22 cellular contexts compared by ENCODE assay signal in genomic region chr3:29128004-29128403, GRCh38.
DNase-seq lines count a peak whose midpoint lies in the region; ATAC-seq and TF ChIP-seq lines count a peak whose summit lies in the region.
"Had no signal": no experiment of that assay in that cellular context is flagged by ENCODE, and none has a peak within 500 bp of the region (broad histone marks: within the 10 kb centered on the region; RNA-seq: fewer than 3 reads in every experiment).

No MANE protein-coding gene starts in this region.

- TF ChIP-seq RAD21 in SK-N-SH (IDR thresholded peaks at IDR 0.05; ENCODE audit: low read length): no peak

- H3K4me3 ChIP-seq in SK-N-SH (ENCODE audit: low read depth in 2 of 2, low read length in 1 of 2) (no peak overlapping the region), brain microvascular endothelial cell (ENCODE audit: low read depth, low read length) (no peak overlapping the region), tibial artery (no peak overlapping the region)
- H3K4me3 ChIP-seq: uterus had no signal

- no peak for TF ChIP-seq EP300 in SK-N-SH (IDR thresholded peaks at IDR 0.05; ENCODE audit: borderline replicate concordance in 1 of 2, low read depth in 1 of 2, low read length in 1 of 2)

- no peak for ATAC-seq in SK-N-SH treated with all-trans-retinoic acid at 6 μM for 48 hours
- ATAC-seq: activated CD8-positive, alpha-beta memory T cell treated with anti-CD3 and anti-CD28 coated beads, Interleukin-2, amount 10 ng/mL, durations not matched to agents 7 days and 5 days; activated T-helper 17 cell treated with anti-CD3 and anti-CD28 coated beads, Interleukin-2, amount 50 U/mL, for 72 hours; natural killer cell had no signal

- 76% methylated on average over 2 of the region's 2 CpGs for WGBS in SK-N-SH (ENCODE audit: low lambda C conversion rate)

- H2AFZ ChIP-seq in SK-N-SH (ENCODE audit: low read depth): no peak overlapping the region

- H3K4me1 ChIP-seq in SK-N-SH (ENCODE audit: control insufficient read depth in 1 of 2, insufficient read depth in 2 of 2, low read depth in 1 of 2, low read length in 1 of 2) (no peaks in the 10 kb centered on the region; a peak in 1 of 4 replicates), tibial artery (no peaks in the 10 kb centered on the region)
- H3K4me1 ChIP-seq: uterus had no signal

- H3K9ac ChIP-seq in SK-N-SH: no peak overlapping the region

- H3K9me3 ChIP-seq in SK-N-SH (no peaks in the 10 kb centered on the region), tibial artery (no peaks in the 10 kb centered on the region)
- H3K9me3 ChIP-seq: uterus had no signal

- in situ Hi-C loops in brain microvascular endothelial cell (cut with HindIII; ENCODE audit: low pct_ligation_motif_present, low sequenced_read_pairs): no loop called here

- TF ChIP-seq CTCF in SK-N-SH (IDR thresholded peaks at IDR 0.05) (no peak), brain microvascular endothelial cell (IDR thresholded peaks at IDR 0.05; ENCODE audit: low read depth, low read length, missing control alignments) (no peak), tibial artery (IDR thresholded peaks at IDR 0.05) (no peak)

- no peaks in the 10 kb centered on the region for H3K36me3 ChIP-seq in SK-N-SH (replicated peaks in 1 of 2; ENCODE audit: control insufficient read depth in 1 of 2, insufficient read depth in 2 of 2, low read length in 1 of 2)
- no peaks in the 10 kb centered on the region for H3K36me3 ChIP-seq in brain microvascular endothelial cell (replicated peaks)
- H3K36me3 ChIP-seq in tibial artery: no peaks in the 10 kb centered on the region
- H3K36me3 ChIP-seq: uterus had no signal

- H3K4me2 ChIP-seq in SK-N-SH: no peak overlapping the region

- intact Hi-C loops in tibial artery (cut with DNase I; ENCODE audit: low total_unique reads): no loop called here

- CTCF ChIA-PET in SK-N-SH (lab: Yijun Ruan, JAX): no interaction called here

- DNase-seq in SK-N-SH (peak; percentile 7), brain microvascular endothelial cell (peak; percentile 53), iris pigment epithelial cell (ENCODE audit: low read depth) (peak; percentile 73), smooth muscle cell of the brain vasculature (ENCODE audit: low read depth, low spot score) (peak; percentile 77), DMS53 (lab: John Stamatoyannopoulos, UW) (no peak), tibial artery (no peak), GM19238 (ENCODE audit: insufficient read length, low spot score) (no peak)
- DNase-seq: 8988T; activated CD4-positive, alpha-beta T cell treated with anti-CD3 and anti-CD28 coated beads for 4 hours; activated CD8-positive, alpha-beta memory T cell treated with anti-CD3 and anti-CD28 coated beads, Interleukin-2, amount 10 ng/mL, durations not matched to agents 7 days and 5 days; GDM1; HCEC 1CT; MM.1S; natural killer cell; NCI-H187; NCI-H2227 treated with DMSO at 0.1 percent for 48 hours; RPMI8226; stimulated activated CD8-positive, alpha-beta memory T cell treated with anti-CD3 and anti-CD28 coated beads, Interleukin-4, amount 100 ng/mL, for 48 hours; SW 1271; uterus had no signal

- no peaks in the 10 kb centered on the region for H3K79me2 ChIP-seq in SK-N-SH (ENCODE audit: insufficient read depth)

- H3F3A ChIP-seq in SK-N-SH (replicated peaks; ENCODE audit: insufficient read depth): no peaks in the 10 kb centered on the region

- POLR2A ChIA-PET in SK-N-SH (lab: Yijun Ruan, JAX): no interaction called here

- no peak overlapping the region for H3K27ac ChIP-seq in SK-N-SH (ENCODE audit: low read depth in 2 of 2, low read length in 1 of 2)
- H3K27ac ChIP-seq in brain microvascular endothelial cell: no peak overlapping the region
- no peak overlapping the region for H3K27ac ChIP-seq in tibial artery
- H3K27ac ChIP-seq: uterus had no signal

- no peaks in the 10 kb centered on the region for H3K9me2 ChIP-seq in SK-N-SH

- H3K27me3 ChIP-seq in SK-N-SH (ENCODE audit: insufficient read depth) (no peaks in the 10 kb centered on the region), brain microvascular endothelial cell (replicated peaks) (no peaks in the 10 kb centered on the region), tibial artery (no peaks in the 10 kb centered on the region)
- H3K27me3 ChIP-seq: uterus had no signal

- no peaks in the 10 kb centered on the region for H4K20me1 ChIP-seq in SK-N-SH (ENCODE audit: insufficient read depth)

TF ChIP-seq in SK-N-SH, 30 proteins besides CTCF, POLR2A, EP300 and RAD21 (continues in another document):
- TF ChIP-seq FOSL2 (IDR thresholded peaks at IDR 0.05; ENCODE audit: borderline replicate concordance, low read depth) (no peak), RXRA (IDR thresholded peaks at IDR 0.05; ENCODE audit: borderline replicate concordance, low read depth) (no peak), RFX5 (IDR thresholded peaks at IDR 0.05; ENCODE audit: low read length) (no peak), MEF2A (IDR thresholded peaks at IDR 0.05; ENCODE audit: borderline replicate concordance, low read depth) (no peak), USF1 (IDR thresholded peaks at IDR 0.05; ENCODE audit: borderline replicate concordance, low read depth) (no peak), USF2 (IDR thresholded peaks at IDR 0.05; ENCODE audit: borderline replicate concordance, low read depth, low read length) (no peak), PBX3 (IDR thresholded peaks at IDR 0.05) (no peak), JUND (IDR thresholded peaks at IDR 0.05) (no peak), ELF1 (IDR thresholded peaks at IDR 0.05) (no peak), CHD2 (IDR thresholded peaks at IDR 0.05; ENCODE audit: low read length, partially characterized antibody) (no peak)

TF ChIP-seq in SK-N-SH treated with all-trans-retinoic acid at 6 μM for 48 hours, 23 proteins besides CTCF, POLR2A, EP300 and RAD21 (continues in another document):
- TF ChIP-seq CSRNP3 (CRISPR knock-in tag; IDR thresholded peaks at IDR 0.05) (no peak), TCF4 (CRISPR knock-in tag; IDR thresholded peaks at IDR 0.05; ENCODE audit: borderline replicate concordance) (no peak), ZNF565 (CRISPR knock-in tag; conservative IDR thresholded peaks at IDR 0.05; ENCODE audit: low read depth) (no peak), GLIS3 (CRISPR knock-in tag; IDR thresholded peaks at IDR 0.05) (no peak), OSR1 (CRISPR knock-in tag; IDR thresholded peaks at IDR 0.05) (no peak), SNAI2 (CRISPR knock-in tag; IDR thresholded peaks at IDR 0.05) (no peak), POU6F1 (CRISPR knock-in tag; IDR thresholded peaks at IDR 0.05; ENCODE audit: borderline replicate concordance, low read depth) (no peak), RARB (CRISPR knock-in tag; IDR thresholded peaks at IDR 0.05) (no peak), ISL1 (CRISPR knock-in tag; IDR thresholded peaks at IDR 0.05) (no peak), ESRRG (CRISPR knock-in tag; IDR thresholded peaks at IDR 0.05) (no peak), CSDC2 (CRISPR knock-in tag; IDR thresholded peaks at IDR 0.05) (no peak), ZFP3 (CRISPR knock-in tag; IDR thresholded peaks at IDR 0.05) (no peak), TSHZ2 (CRISPR knock-in tag; IDR thresholded peaks at IDR 0.05) (no peak), PPARA (CRISPR knock-in tag; IDR thresholded peaks at IDR 0.05; ENCODE audit: borderline replicate concordance) (no peak)

Comparison
In these comparisons a context has a peak if more than half of its experiments do, and no peak if none do; other contexts are left out.
1. DNase-seq: peak in SK-N-SH (single experiment), brain microvascular endothelial cell (single experiment), iris pigment epithelial cell (single experiment) and smooth muscle cell of the brain vasculature (single experiment); none in DMS53 (single experiment), tibial artery (0 of 2) and GM19238 (single experiment).